ENCODE assay signal across 17 cellular contexts in genomic region chr5:96753017-96753397, GRCh38. TPM values are rescaled to one million over a fixed set of nuclear protein-coding genes. Genes with fewer than 3 reads are reported as not detected.
A peak's percentile ranks its signal among the peaks of the same experiment; 100 is the strongest.
DNase-seq lines count a peak whose midpoint lies in the region; ATAC-seq, FAIRE-seq and TF ChIP-seq lines count a peak whose summit lies in the region.
"Had no signal": no experiment of that assay in that cellular context is flagged by ENCODE, and none has a peak within 500 bp of the region (broad histone marks: within the 10 kb centered on the region; RNA-seq: fewer than 3 reads in every experiment).

No MANE protein-coding gene starts in this region.

- H3K79me2 ChIP-seq in astrocyte (ENCODE audit: insufficient read depth, low read length): no peaks in the 10 kb centered on the region

- no peak overlapping the region for H3K27ac ChIP-seq in CD8-positive, alpha-beta T cell (ENCODE audit: low read depth, low read length)
- no peak overlapping the region for H3K27ac ChIP-seq in astrocyte (ENCODE audit: low read depth, low read length)
- H3K27ac ChIP-seq: A549, BLaER1, HL-60 had no signal

- no peak for TF ChIP-seq CTCF in activated CD8-positive, alpha-beta T cell treated with anti-CD3 and anti-CD28 coated beads for 36 hours (IDR thresholded peaks at IDR 0.05)
- TF ChIP-seq CTCF in CD8-positive, alpha-beta T cell (IDR thresholded peaks at IDR 0.05): no peak
- TF ChIP-seq CTCF in astrocyte (IDR thresholded peaks at IDR 0.05; ENCODE audit: insufficient read depth, low read depth, low read length): no peak
- TF ChIP-seq CTCF in neural crest cell (conservative IDR thresholded peaks at IDR 0.05): no peak

- H3K27ac Mint-ChIP-seq in activated CD8-positive, alpha-beta T cell treated with anti-CD3 and anti-CD28 coated beads for 36 hours: peak overlapping the region; percentile 21
- no peak overlapping the region for H3K27ac Mint-ChIP-seq in activated CD8-positive, alpha-beta T cell treated with anti-CD3 and anti-CD28 coated beads, Interleukin-2, amount 10 ng/mL, durations not matched to agents 7 days and 5 days
- peak overlapping the region; percentile 42 for H3K27ac Mint-ChIP-seq in CD8-positive, alpha-beta T cell
- H3K27ac Mint-ChIP-seq in astrocyte (ENCODE audit: unreplicated experiment): peak overlapping the region; percentile 44
- peak overlapping the region; percentile 45 for H3K27ac Mint-ChIP-seq in neural crest cell (ENCODE audit: unreplicated experiment)
- H3K27ac Mint-ChIP-seq: HFFc6 had no signal

- H3K9me3 ChIP-seq in CD8-positive, alpha-beta T cell (ENCODE audit: low read length): no peaks in the 10 kb centered on the region
- H3K9me3 ChIP-seq in astrocyte (ENCODE audit: insufficient read depth, low read depth, low read length): no peaks in the 10 kb centered on the region
- H3K9me3 ChIP-seq: A549, BLaER1 had no signal

- H3K4me3 Mint-ChIP-seq in activated CD8-positive, alpha-beta T cell treated with anti-CD3 and anti-CD28 coated beads for 36 hours: no peak overlapping the region
- no peak overlapping the region for H3K4me3 Mint-ChIP-seq in activated CD8-positive, alpha-beta T cell treated with anti-CD3 and anti-CD28 coated beads, Interleukin-2, amount 10 ng/mL, durations not matched to agents 7 days and 5 days
- no peak overlapping the region for H3K4me3 Mint-ChIP-seq in CD8-positive, alpha-beta T cell
- H3K4me3 Mint-ChIP-seq in astrocyte (ENCODE audit: unreplicated experiment): no peak overlapping the region
- no peak overlapping the region for H3K4me3 Mint-ChIP-seq in neural crest cell
- H3K4me3 Mint-ChIP-seq: CD8-positive, alpha-beta memory T cell; HFFc6 had no signal

- no peaks in the 10 kb centered on the region for H3K27me3 ChIP-seq in CD8-positive, alpha-beta T cell (ENCODE audit: insufficient read depth, low read length)
- H3K27me3 ChIP-seq in astrocyte (ENCODE audit: insufficient read depth, low read length): no peaks in the 10 kb centered on the region
- H3K27me3 ChIP-seq: BLaER1 had no signal

- H3K9ac ChIP-seq in astrocyte (ENCODE audit: low read length): no peak overlapping the region
- H3K9ac ChIP-seq: BLaER1 had no signal

- peaks cover 38% of the 10 kb centered on the region for H3K36me3 ChIP-seq in CD8-positive, alpha-beta T cell (ENCODE audit: insufficient read depth, low read length)
- peaks cover 77% of the 10 kb centered on the region for H3K36me3 ChIP-seq in astrocyte (ENCODE audit: insufficient read depth, low read length)

- no peak overlapping the region for H3K4me3 ChIP-seq in CD8-positive, alpha-beta T cell (ENCODE audit: low read depth, low read length)
- H3K4me3 ChIP-seq in astrocyte (ENCODE audit: insufficient read depth, low read depth, low read length): no peak overlapping the region
- H3K4me3 ChIP-seq: A549, BLaER1 had no signal

- CTCF ChIA-PET in activated CD8-positive, alpha-beta T cell treated with anti-CD3 and anti-CD28 coated beads for 36 hours (lab: Charles Lee): interaction anchor here (0.7 to 4.6 kb wide), 42 partner anchors 10 to 427 kb away, joined by 3 to 52 read pairs (median 4); partner anchors contain the start of genes ERAP2 and LIX1
- CTCF ChIA-PET in activated CD8-positive, alpha-beta T cell treated with anti-CD3 and anti-CD28 coated beads, Interleukin-2, amount 10 ng/mL, durations not matched to agents 7 days and 5 days (lab: Charles Lee): interaction anchor here (0.9 to 4.8 kb wide), 32 partner anchors 10 to 415 kb away, joined by 3 to 53 read pairs (median 5); partner anchors contain the start of gene LIX1
- CTCF ChIA-PET in CD8-positive, alpha-beta T cell (lab: Charles Lee): interaction anchor here (1.1 to 5.8 kb wide), 31 partner anchors 9 to 413 kb away, joined by 3 to 54 read pairs (median 6); partner anchors contain the start of genes ERAP1 and LIX1

- H3K4me2 ChIP-seq in astrocyte (ENCODE audit: low read length): no peak overlapping the region
- H3K4me2 ChIP-seq: A549, BLaER1 had no signal

- H2AFZ ChIP-seq in astrocyte (ENCODE audit: low read depth, low read length): no peak overlapping the region

- H3K27me3 Mint-ChIP-seq in activated CD8-positive, alpha-beta T cell treated with anti-CD3 and anti-CD28 coated beads for 36 hours: no peaks in the 10 kb centered on the region
- H3K27me3 Mint-ChIP-seq in activated CD8-positive, alpha-beta T cell treated with anti-CD3 and anti-CD28 coated beads, Interleukin-2, amount 10 ng/mL, durations not matched to agents 7 days and 5 days (ENCODE audit: low read depth): no peaks in the 10 kb centered on the region
- no peaks in the 10 kb centered on the region for H3K27me3 Mint-ChIP-seq in CD8-positive, alpha-beta T cell (ENCODE audit: low read depth)
- H3K27me3 Mint-ChIP-seq in astrocyte (ENCODE audit: low read depth, unreplicated experiment) (no peaks in the 10 kb centered on the region), neural crest cell (ENCODE audit: low read depth) (no peaks in the 10 kb centered on the region)
- H3K27me3 Mint-ChIP-seq: CD8-positive, alpha-beta memory T cell had no signal

- intact Hi-C loops in activated CD8-positive, alpha-beta T cell treated with anti-CD3 and anti-CD28 coated beads for 36 hours (cut with micrococcal nuclease): loop anchor here (2.0 kb wide), 1 partner anchor 410 kb away; no protein-coding TSS in a partner anchor
- intact Hi-C loops in CD8-positive, alpha-beta T cell (cut with DNase I, micrococcal nuclease): loop anchor here in 1 of 2 experiments (2.0 kb wide), 1 partner anchor 70 kb away; no protein-coding TSS in a partner anchor

- POLR2A ChIA-PET in activated CD8-positive, alpha-beta T cell treated with anti-CD3 and anti-CD28 coated beads for 36 hours (lab: Charles Lee): interaction anchor here (1.0 to 1.3 kb wide), 3 partner anchors 10 to 123 kb away, joined by 3 read pairs; partner anchors contain the start of genes CAST and ERAP2
- POLR2A ChIA-PET in activated CD8-positive, alpha-beta T cell treated with anti-CD3 and anti-CD28 coated beads, Interleukin-2, amount 10 ng/mL, durations not matched to agents 7 days and 5 days (lab: Charles Lee): no interaction called here
- POLR2A ChIA-PET in CD8-positive, alpha-beta T cell (lab: Charles Lee): interaction anchor here (0.6 to 2.3 kb wide), 3 partner anchors 11 to 139 kb away, joined by 3 to 5 read pairs (median 4); no protein-coding TSS in a partner anchor

- no peak for ATAC-seq in activated CD8-positive, alpha-beta T cell treated with anti-CD3 and anti-CD28 coated beads for 36 hours
- ATAC-seq in activated CD8-positive, alpha-beta T cell treated with anti-CD3 and anti-CD28 coated beads, Interleukin-2, amount 10 ng/mL, durations not matched to agents 7 days and 5 days: no peak
- no peak for ATAC-seq in CD8-positive, alpha-beta T cell
- ATAC-seq in GM21723 (IDR thresholded peaks at IDR 0.05; ENCODE audit: unreplicated experiment) (no peak), GM18502 (IDR thresholded peaks at IDR 0.05; ENCODE audit: poor library complexity, unreplicated experiment) (no peak)

- peaks cover 13% of the 10 kb centered on the region for H3K4me1 Mint-ChIP-seq in activated CD8-positive, alpha-beta T cell treated with anti-CD3 and anti-CD28 coated beads for 36 hours (ENCODE audit: low read depth)
- H3K4me1 Mint-ChIP-seq in activated CD8-positive, alpha-beta T cell treated with anti-CD3 and anti-CD28 coated beads, Interleukin-2, amount 10 ng/mL, durations not matched to agents 7 days and 5 days (ENCODE audit: low read depth): no peaks in the 10 kb centered on the region
- H3K4me1 Mint-ChIP-seq in CD8-positive, alpha-beta T cell (ENCODE audit: low read depth): no peaks in the 10 kb centered on the region
- H3K4me1 Mint-ChIP-seq in astrocyte (ENCODE audit: low read depth, unreplicated experiment) (peaks cover 7% of the 10 kb centered on the region), neural crest cell (peaks cover 20% of the 10 kb centered on the region)

- no peak for TF ChIP-seq POLR2A in H54 (IDR thresholded peaks at IDR 0.05; ENCODE audit: low read depth, low read length)

- peaks cover 33% of the 10 kb centered on the region for H3K36me3 Mint-ChIP-seq in activated CD8-positive, alpha-beta T cell treated with anti-CD3 and anti-CD28 coated beads for 36 hours (ENCODE audit: low read depth)
- peaks cover 57% of the 10 kb centered on the region for H3K36me3 Mint-ChIP-seq in activated CD8-positive, alpha-beta T cell treated with anti-CD3 and anti-CD28 coated beads, Interleukin-2, amount 10 ng/mL, durations not matched to agents 7 days and 5 days (ENCODE audit: low read depth)
- peaks cover 85% of the 10 kb centered on the region for H3K36me3 Mint-ChIP-seq in CD8-positive, alpha-beta T cell
- peaks cover 14% of the 10 kb centered on the region for H3K36me3 Mint-ChIP-seq in astrocyte (ENCODE audit: low read depth, unreplicated experiment)
- H3K36me3 Mint-ChIP-seq in neural crest cell (ENCODE audit: low read depth): peaks cover 3% of the 10 kb centered on the region

- no peak for DNase-seq in activated CD8-positive, alpha-beta T cell treated with anti-CD3 and anti-CD28 coated beads for 36 hours
- DNase-seq in activated CD8-positive, alpha-beta T cell treated with anti-CD3 and anti-CD28 coated beads, Interleukin-2, amount 10 ng/mL, durations not matched to agents 7 days and 5 days: no peak
- no peak for DNase-seq in CD8-positive, alpha-beta T cell
- DNase-seq in astrocyte (ENCODE audit: low read depth) (no peak), neural crest cell (ENCODE audit: low read depth, low spot score) (no peak), H54 (ENCODE audit: insufficient read length, low spot score) (no peak)
- DNase-seq: NCI-H187 treated with DMSO at 0.1 percent for 48 hours, Right ventricle myocardium superior had no signal

- no peaks in the 10 kb centered on the region for H3K4me1 ChIP-seq in CD8-positive, alpha-beta T cell (ENCODE audit: insufficient read depth, low read length)
- no peaks in the 10 kb centered on the region for H3K4me1 ChIP-seq in astrocyte (ENCODE audit: insufficient read depth, low read length)
- H3K4me1 ChIP-seq: A549, BLaER1 had no signal

- no peaks in the 10 kb centered on the region for H3K9me3 Mint-ChIP-seq in activated CD8-positive, alpha-beta T cell treated with anti-CD3 and anti-CD28 coated beads for 36 hours
- H3K9me3 Mint-ChIP-seq in activated CD8-positive, alpha-beta T cell treated with anti-CD3 and anti-CD28 coated beads, Interleukin-2, amount 10 ng/mL, durations not matched to agents 7 days and 5 days (ENCODE audit: insufficient read depth): no peaks in the 10 kb centered on the region
- no peaks in the 10 kb centered on the region for H3K9me3 Mint-ChIP-seq in CD8-positive, alpha-beta T cell
- H3K9me3 Mint-ChIP-seq in astrocyte (ENCODE audit: unreplicated experiment) (no peaks in the 10 kb centered on the region), neural crest cell (no peaks in the 10 kb centered on the region)
- H3K9me3 Mint-ChIP-seq: CD8-positive, alpha-beta memory T cell; HFFc6 had no signal

- no peak for FAIRE-seq in astrocyte (lab: Jason Lieb, UNC)
- no peak for FAIRE-seq in H54 (lab: Jason Lieb, UNC)
- FAIRE-seq: A549, D721Med, H1 had no signal

- H4K20me1 ChIP-seq in astrocyte (ENCODE audit: insufficient read depth, low read length): peaks cover 14% of the 10 kb centered on the region
- H4K20me1 ChIP-seq: BLaER1 had no signal

RNA-seq across cellular contexts. Expression of gene ERAP1, which starts 54.7 kb away (rescaled TPM):
- total RNA-seq in activated CD8-positive, alpha-beta T cell treated with anti-CD3 and anti-CD28 coated beads for 36 hours: 10 to 100 TPM; 60.1 to 62.3 TPM
- total RNA-seq in activated CD8-positive, alpha-beta T cell treated with anti-CD3 and anti-CD28 coated beads, Interleukin-2, amount 10 ng/mL, durations not matched to agents 7 days and 5 days: 100 to 1,000 TPM in 1 of 2 experiments, 10 to 100 TPM in 1; 98.4 to 105 TPM
- total RNA-seq in CD8-positive, alpha-beta T cell: 10 to 100 TPM; 45.4 to 47.7 TPM
- total RNA-seq in astrocyte: 62.2 and 72.9 TPM in 2 replicates
- 32.8 and 34.3 TPM in 2 replicates for total RNA-seq in neural crest cell
